22 cellular contexts compared by ENCODE assay signal in the genomic region with DNA sequence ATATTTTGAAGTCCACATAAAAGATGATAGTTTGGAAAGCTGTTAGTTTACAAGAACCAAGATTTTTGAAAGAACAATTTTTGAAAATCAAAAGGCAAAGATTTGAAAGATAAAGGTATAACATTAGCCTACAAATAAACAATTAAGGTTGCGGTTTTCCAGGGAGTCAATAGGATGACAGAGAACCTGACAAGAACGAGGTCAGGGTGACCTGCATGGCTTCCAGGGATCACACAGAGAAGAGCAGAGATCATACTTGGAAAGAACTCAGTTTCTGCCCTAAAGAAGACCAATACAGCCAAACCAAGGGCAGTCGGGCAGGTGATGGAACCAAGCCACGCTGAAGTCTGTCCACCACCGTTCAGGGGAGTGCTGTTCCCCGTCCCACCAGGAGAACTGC. TPM values are rescaled to one million over a fixed set of nuclear protein-coding genes. Genes with fewer than 3 reads are reported as not detected.
"Had no signal": no experiment of that assay in that cellular context is flagged by ENCODE, and none has a peak within 500 bp of the region (broad histone marks: within the 10 kb centered on the region; RNA-seq: fewer than 3 reads in every experiment).

No MANE protein-coding gene starts in this region.

RNA-seq across cellular contexts. Expression of gene TUBA3E, which starts 41.3 kb away (rescaled TPM):
- total RNA-seq: activated B cell treated with CpG ODN at 0.5 μM for 24 hours; activated CD4-positive, alpha-beta memory T cell treated with anti-CD3 and anti-CD28 coated beads for 36 hours; activated CD4-positive, alpha-beta T cell treated with anti-CD3 and anti-CD28 coated beads, Interleukin-2, amount 10 ng/mL, durations not matched to agents 24 days and 14 days; activated CD8-positive, alpha-beta memory T cell treated with anti-CD3 and anti-CD28 coated beads for 36 hours; activated CD8-positive, alpha-beta T cell treated with anti-CD3 and anti-CD28 coated beads for 36 hours; activated naive CD4-positive, alpha-beta T cell treated with anti-CD3 and anti-CD28 coated beads for 36 hours; activated naive CD4-positive, alpha-beta T cell treated with anti-CD3 and anti-CD28 coated beads, Interleukin-2, amount 50 U/mL, for 72 hours; activated naive CD8-positive, alpha-beta T cell treated with anti-CD3 and anti-CD28 coated beads for 36 hours; activated T-cell treated with anti-CD3 and anti-CD28 coated beads, Interleukin-2, amount 50 U/mL, for 4 hours; activated T-cell treated with anti-CD3 and anti-CD28 coated beads, Interleukin-2, amount 50 U/mL, for 72 hours; activated T-helper 1 cell treated with anti-CD3 and anti-CD28 coated beads, Interleukin-12 subunit alpha, Interleukin-12 subunit beta, Interleukin-2, Interleukin-4 antibody, amounts not matched to agents 30 ng/mL and 10 ng/mL and 1 ng/mL, durations not matched to agents 14 hours and 24 hours and 36 hours; activated T-helper 17 cell treated with anti-CD3 and anti-CD28 coated beads, Interleukin-2, amount 50 U/mL, for 72 hours; adrenal gland; aorta; astrocyte; body of pancreas; breast epithelium; cerebellum; T-cell; T-helper 1 cell treated with Interleukin-12 subunit alpha and Interleukin-12 subunit beta and Interleukin-4 antibody, amounts not matched to agents 30 ng/mL and 1 ng/mL, for 36 hours; T-helper 17 cell; T-helper 2 cell treated with Interferon-gamma antibody and Interleukin-4, amounts not matched to agents 100 ng/mL and 5 ng/mL, for 36 hours had no signal
- polyA plus RNA-seq: adrenal gland had no signal
